27 cellular contexts compared by ENCODE assay signal in genomic region chr4:2457481-2458295, GRCh38. TPM values are rescaled to one million over a fixed set of nuclear protein-coding genes. Genes with fewer than 3 reads are reported as not detected.
"Had no signal": no experiment of that assay in that cellular context is flagged by ENCODE, and none has a peak within 500 bp of the region (broad histone marks: within the 10 kb centered on the region; RNA-seq: fewer than 3 reads in every experiment).

No MANE protein-coding gene starts in this region.

- H3K4me3 Mint-ChIP-seq: activated CD8-positive, alpha-beta T cell treated with anti-CD3 and anti-CD28 coated beads, Interleukin-2, amount 10 ng/mL, durations not matched to agents 7 days and 5 days; activated naive CD4-positive, alpha-beta T cell treated with anti-CD3 and anti-CD28 coated beads for 36 hours; activated naive CD8-positive, alpha-beta T cell treated with anti-CD3 and anti-CD28 coated beads, Interleukin-2, amount 50 U/mL, for 24 hours; activated T-cell treated with anti-CD3 and anti-CD28 coated beads, Interleukin-2, amount 50 U/mL, for 24 hours; central memory CD8-positive, alpha-beta T cell; endodermal cell; nephron progenitor cell had no signal

- H3K27ac ChIP-seq: brain microvascular endothelial cell, colonic mucosa, epithelial cell of prostate, prostate gland, right atrium auricular region, testis had no signal

- H3K4me1 ChIP-seq: prostate gland, testis had no signal

- H3K27ac Mint-ChIP-seq: activated CD8-positive, alpha-beta T cell treated with anti-CD3 and anti-CD28 coated beads, Interleukin-2, amount 10 ng/mL, durations not matched to agents 7 days and 5 days; activated naive CD4-positive, alpha-beta T cell treated with anti-CD3 and anti-CD28 coated beads for 36 hours; activated naive CD8-positive, alpha-beta T cell treated with anti-CD3 and anti-CD28 coated beads, Interleukin-2, amount 50 U/mL, for 24 hours; activated T-cell treated with anti-CD3 and anti-CD28 coated beads, Interleukin-2, amount 50 U/mL, for 24 hours; activated T-helper 2 cell treated with anti-CD3 and anti-CD28 coated beads, Interferon-gamma antibody, Interleukin-2, Interleukin-4, amounts not matched to agents 10 μg/mL and 5 μg/mL and 100 μg/mL, durations not matched to agents 14 hours and 24 hours and 36 hours; endodermal cell had no signal

- H3K9me3 Mint-ChIP-seq: activated naive CD4-positive, alpha-beta T cell treated with anti-CD3 and anti-CD28 coated beads for 36 hours; activated naive CD8-positive, alpha-beta T cell treated with anti-CD3 and anti-CD28 coated beads, Interleukin-2, amount 50 U/mL, for 24 hours; activated T-cell treated with anti-CD3 and anti-CD28 coated beads, Interleukin-2, amount 50 U/mL, for 24 hours; activated T-helper 2 cell treated with anti-CD3 and anti-CD28 coated beads, Interferon-gamma antibody, Interleukin-2, Interleukin-4, amounts not matched to agents 10 μg/mL and 5 μg/mL and 100 μg/mL, durations not matched to agents 14 hours and 24 hours and 36 hours; central memory CD8-positive, alpha-beta T cell; endodermal cell; nephron progenitor cell had no signal

- ATAC-seq: activated CD8-positive, alpha-beta T cell treated with anti-CD3 and anti-CD28 coated beads, Interleukin-2, amount 10 ng/mL, durations not matched to agents 7 days and 5 days; activated naive CD8-positive, alpha-beta T cell treated with anti-CD3 and anti-CD28 coated beads, Interleukin-2, amount 50 U/mL, for 24 hours had no signal

- DNase-seq: activated CD4-positive, alpha-beta T cell treated with anti-CD3 and anti-CD28 coated beads for 48 hours; activated CD4-positive, CD25-positive, alpha-beta regulatory T cell; activated CD8-positive, alpha-beta T cell treated with anti-CD3 and anti-CD28 coated beads, Interleukin-2, amount 10 ng/mL, durations not matched to agents 7 days and 5 days; activated naive CD4-positive, alpha-beta T cell treated with anti-CD3 and anti-CD28 coated beads for 36 hours; activated naive CD8-positive, alpha-beta T cell treated with anti-CD3 and anti-CD28 coated beads, Interleukin-2, amount 50 U/mL, for 24 hours; activated T-cell treated with anti-CD3 and anti-CD28 coated beads, Interleukin-2, amount 50 U/mL, for 24 hours; anterior cingulate cortex; brain microvascular endothelial cell; colonic mucosa; endodermal cell; foreskin fibroblast; midbrain; nephron progenitor cell; occipital lobe; stimulated activated CD4-positive, alpha-beta T cell treated with anti-CD3 and anti-CD28 coated beads, Interleukin-15, amount 100 ng/mL, for 24 hours; stimulated activated CD4-positive, alpha-beta T cell treated with anti-CD3 and anti-CD28 coated beads, Interleukin-2, amount 100 ng/mL, for 48 hours; testis had no signal

- H3K27me3 ChIP-seq: brain microvascular endothelial cell, colonic mucosa, right atrium auricular region, testis had no signal

- H3K9me3 ChIP-seq: colonic mucosa, prostate gland, right atrium auricular region, testis had no signal

- H3K36me3 ChIP-seq: brain microvascular endothelial cell, colonic mucosa, prostate gland, right atrium auricular region had no signal

- H3K4me3 ChIP-seq: colonic mucosa, prostate gland, right atrium auricular region, testis had no signal

- H3K27me3 Mint-ChIP-seq: central memory CD8-positive, alpha-beta T cell had no signal

RNA-seq across cellular contexts. Expression of gene CFAP99, which starts 38.9 kb away (rescaled TPM):
- total RNA-seq: activated CD8-positive, alpha-beta T cell treated with anti-CD3 and anti-CD28 coated beads, Interleukin-2, amount 10 ng/mL, durations not matched to agents 7 days and 5 days; activated naive CD4-positive, alpha-beta T cell treated with anti-CD3 and anti-CD28 coated beads for 36 hours; activated T-helper 2 cell treated with anti-CD3 and anti-CD28 coated beads, Interferon-gamma antibody, Interleukin-2, Interleukin-4, amounts not matched to agents 10 μg/mL and 5 μg/mL and 100 μg/mL, durations not matched to agents 14 hours and 24 hours and 36 hours; endodermal cell; glomerular endothelial cell; lung microvascular endothelial cell; myocyte; occipital lobe; right atrium auricular region; skeletal muscle tissue; ureter had no signal
